ENCODE assay signal across 24 cellular contexts in genomic region chr12:26514364-26514763, GRCh38.
DNase-seq lines count a peak whose midpoint lies in the region; ATAC-seq, FAIRE-seq and TF ChIP-seq lines count a peak whose summit lies in the region.
"Had no signal": no experiment of that assay in that cellular context is flagged by ENCODE, and none has a peak within 500 bp of the region (broad histone marks: within the 10 kb centered on the region; RNA-seq: fewer than 3 reads in every experiment).

No MANE protein-coding gene starts in this region.

- H3K4me1 ChIP-seq in neuronal stem cell (ENCODE audit: control insufficient read depth in 2 of 2, insufficient read depth in 1 of 2, low read depth in 1 of 2, low read length in 2 of 2) (peaks cover 0 to 12% of the 10 kb centered on the region in 2 donors), gastroesophageal sphincter (peaks cover 0 to 8% (median 0%) of the 10 kb centered on the region in 3 donors), SK-N-SH (ENCODE audit: control insufficient read depth in 1 of 2, insufficient read depth in 2 of 2, low read depth in 1 of 2, low read length in 1 of 2) (peaks cover 0 to 5% of the 10 kb centered on the region in 2 experiments; a peak in 1 of 4 replicates)
- H3K4me1 ChIP-seq: esophagus squamous epithelium, upper lobe of left lung had no signal

- no peak overlapping the region for H3K27ac ChIP-seq in neuronal stem cell (replicated peaks; ENCODE audit: low read length)
- no peak overlapping the region for H3K27ac ChIP-seq in gastroesophageal sphincter
- no peak overlapping the region for H3K27ac ChIP-seq in SK-N-SH (ENCODE audit: low read depth in 2 of 2, low read length in 1 of 2)
- H3K27ac ChIP-seq: esophagus squamous epithelium, upper lobe of left lung had no signal

- TF ChIP-seq CTCF in GM13976 (IDR thresholded peaks at IDR 0.05; ENCODE audit: borderline replicate concordance, control extremely low read depth, extremely low read depth, insufficient read depth, missing control alignments) (no peak), fibroblast of pulmonary artery (IDR thresholded peaks at IDR 0.05; ENCODE audit: low read length, missing control alignments) (no peak), gastroesophageal sphincter (IDR thresholded peaks at IDR 0.05) (no peak), SK-N-SH (IDR thresholded peaks at IDR 0.05) (no peak)

- no peak overlapping the region for H2AK5ac ChIP-seq in neuronal stem cell (ENCODE audit: low read depth, low read length)

- no peaks in the 10 kb centered on the region; the same call in 1 of the 2 replicates for H3K79me2 ChIP-seq in SK-N-SH (ENCODE audit: insufficient read depth)

- FAIRE-seq in RCC 7860 (lab: Jason Lieb, UNC): no peak
- FAIRE-seq: H54 had no signal

- no peaks in the 10 kb centered on the region for H4K20me1 ChIP-seq in SK-N-SH (ENCODE audit: insufficient read depth)

- no peaks in the 10 kb centered on the region for H3K9me2 ChIP-seq in SK-N-SH

- H3K14ac ChIP-seq in neuronal stem cell (ENCODE audit: low read length): no peak overlapping the region

- H3K23ac ChIP-seq in neuronal stem cell (ENCODE audit: low read depth, low read length, poor library complexity): no peak overlapping the region

- H4K91ac ChIP-seq in neuronal stem cell (ENCODE audit: low read depth, low read length, poor library complexity): no peak overlapping the region

- TF ChIP-seq EP300 in gastroesophageal sphincter (IDR thresholded peaks at IDR 0.05) (no peak), SK-N-SH (IDR thresholded peaks at IDR 0.05; ENCODE audit: borderline replicate concordance in 1 of 2, low read depth in 1 of 2, low read length in 1 of 2) (no peak)

- H3K36me3 ChIP-seq in neuronal stem cell (replicated peaks in 1 of 2; ENCODE audit: control insufficient read depth in 2 of 2, insufficient read depth in 2 of 2, low read length in 2 of 2): no peaks in the 10 kb centered on the region
- no peaks in the 10 kb centered on the region for H3K36me3 ChIP-seq in gastroesophageal sphincter
- peaks cover 0 to 9% of the 10 kb centered on the region in 2 experiments for H3K36me3 ChIP-seq in SK-N-SH (replicated peaks in 1 of 2; ENCODE audit: control insufficient read depth in 1 of 2, insufficient read depth in 2 of 2, low read length in 1 of 2)
- H3K36me3 ChIP-seq: upper lobe of left lung had no signal

- WGBS in neuronal stem cell (ENCODE audit: extremely low coverage in 2 of 2, insufficient read length in 2 of 2, insufficient replicate concordance in 1 of 2), 2 donors: no CpG with 5 or more reads among the region's 3 CpGs
- WGBS in gastroesophageal sphincter (ENCODE audit: low coverage in 1 of 2), 2 donors: 33 to 66% methylated on average over 3 of the region's 3 CpGs
- 95% methylated on average over 3 of the region's 3 CpGs for WGBS in SK-N-SH (ENCODE audit: low lambda C conversion rate)

- no peak overlapping the region for H3K4me3 ChIP-seq in fibroblast of pulmonary artery (replicated peaks; ENCODE audit: low read depth, low read length)
- no peak overlapping the region for H3K4me3 ChIP-seq in neuronal stem cell (ENCODE audit: low read length in 2 of 2)
- no peak overlapping the region for H3K4me3 ChIP-seq in gastroesophageal sphincter
- H3K4me3 ChIP-seq in SK-N-SH (ENCODE audit: low read depth in 2 of 2, low read length in 1 of 2): no peak overlapping the region
- H3K4me3 ChIP-seq: esophagus squamous epithelium, smooth muscle cell, upper lobe of left lung had no signal

- no peaks in the 10 kb centered on the region for H3K27me3 ChIP-seq in neuronal stem cell (ENCODE audit: control insufficient read depth in 3 of 3, insufficient read depth in 3 of 3, low read depth in 1 of 3, low read length in 3 of 3)
- no peaks in the 10 kb centered on the region for H3K27me3 ChIP-seq in gastroesophageal sphincter
- H3K27me3 ChIP-seq in SK-N-SH (ENCODE audit: insufficient read depth): no peaks in the 10 kb centered on the region
- H3K27me3 ChIP-seq: esophagus squamous epithelium, upper lobe of left lung had no signal

- H3K79me1 ChIP-seq in neuronal stem cell (ENCODE audit: low read depth, low read length): peaks cover 1% of the 10 kb centered on the region

- no peak for TF ChIP-seq POLR2A in gastroesophageal sphincter (IDR thresholded peaks at IDR 0.05)

- H3K4ac ChIP-seq in neuronal stem cell (ENCODE audit: low read length): no peak overlapping the region

- H2BK15ac ChIP-seq in neuronal stem cell (ENCODE audit: low read length): no peak overlapping the region

- H3K9ac ChIP-seq in neuronal stem cell (ENCODE audit: low read depth, low read length, poor library complexity): no peak overlapping the region
- H3K9ac ChIP-seq in SK-N-SH: no peak overlapping the region

- H3K9me3 ChIP-seq in neuronal stem cell (replicated peaks in 1 of 2; ENCODE audit: control insufficient read depth in 2 of 2, insufficient read depth in 1 of 2, low read depth in 1 of 2, low read length in 2 of 2) (no peaks in the 10 kb centered on the region), gastroesophageal sphincter (no peaks in the 10 kb centered on the region), SK-N-SH (peaks cover 6% of the 10 kb centered on the region)
- H3K9me3 ChIP-seq: esophagus squamous epithelium, upper lobe of left lung had no signal

- no peak for TF ChIP-seq RAD21 in SK-N-SH (IDR thresholded peaks at IDR 0.05; ENCODE audit: low read length)

- H2BK5ac ChIP-seq in neuronal stem cell (ENCODE audit: low read length): no peak overlapping the region

- no peak overlapping the region for H2BK120ac ChIP-seq in neuronal stem cell (ENCODE audit: low read depth, low read length)

- no peaks in the 10 kb centered on the region for H3F3A ChIP-seq in SK-N-SH (replicated peaks; ENCODE audit: insufficient read depth)

- H2BK12ac ChIP-seq in neuronal stem cell (ENCODE audit: low read length): no peak overlapping the region

- H2AFZ ChIP-seq in neuronal stem cell (ENCODE audit: low read length): peak overlapping the region; percentile 31
- H2AFZ ChIP-seq in SK-N-SH (ENCODE audit: low read depth): no peak overlapping the region

- H3K18ac ChIP-seq in neuronal stem cell (ENCODE audit: low read length): no peak overlapping the region

- POLR2A ChIA-PET in SK-N-SH (lab: Yijun Ruan, JAX): no interaction called here

- in situ Hi-C loops in GM13976 (cut with MboI; ENCODE audit: low sequenced_read_pairs, unreplicated experiment): no loop called here

- CTCF ChIA-PET in SK-N-SH (lab: Yijun Ruan, JAX): interaction anchor here (1.2 to 1.4 kb wide), 2 partner anchors 9 to 16 kb away, joined by 3 read pairs; no protein-coding TSS in a partner anchor

- peak; percentile 69 for ATAC-seq in HG02852 (IDR thresholded peaks at IDR 0.05; ENCODE audit: unreplicated experiment)
- no peak for ATAC-seq in HG03175 (IDR thresholded peaks at IDR 0.05; ENCODE audit: unreplicated experiment)
- ATAC-seq in gastroesophageal sphincter: no peak
- ATAC-seq: activated CD4-positive, alpha-beta T cell treated with anti-CD3 and anti-CD28 coated beads for 36 hours; T-helper 17 cell had no signal

- DNase-seq in GM13976 (ENCODE audit: low spot score) (peak; percentile 15), fibroblast of pulmonary artery (ENCODE audit: low read depth) (peak; percentile 13), neuronal stem cell (ENCODE audit: low spot score) (no peak), RCC 7860 (ENCODE audit: low spot score) (no peak), SK-N-SH (no peak)
- DNase-seq: activated CD4-positive, alpha-beta T cell treated with anti-CD3 and anti-CD28 coated beads for 36 hours; activated naive CD4-positive, alpha-beta T cell treated with Interleukin-2 at 50 U/mL for 16 hours; activated T-cell treated with anti-CD3 and anti-CD28 coated beads, Interleukin-2, amount 50 U/mL, for 48 hours; amniotic stem cell; CD4-positive, alpha-beta memory T cell; cortex of kidney; esophagus squamous epithelium; glutamatergic neuron; mammary epithelial cell; NCI-H2081 treated with DMSO at 0.1 percent for 48 hours; NCI-H446 treated with DMSO at 0.1 percent for 48 hours; stimulated activated CD4-positive, alpha-beta T cell treated with anti-CD3 and anti-CD28 coated beads, Interleukin-2, amount 100 ng/mL, for 24 hours; T-helper 17 cell; upper lobe of left lung had no signal

- H3K4me2 ChIP-seq in neuronal stem cell (ENCODE audit: insufficient read depth, low read length, poor library complexity, severe bottlenecking): no peak overlapping the region
- H3K4me2 ChIP-seq in SK-N-SH: no peak overlapping the region
- H3K4me2 ChIP-seq: smooth muscle cell had no signal

- no peak overlapping the region for H4K8ac ChIP-seq in neuronal stem cell (ENCODE audit: low read depth, low read length)

TF ChIP-seq in SK-N-SH, 30 proteins besides CTCF, POLR2A, EP300 and RAD21 (continues in another document):
- TF ChIP-seq PBX3 (IDR thresholded peaks at IDR 0.05): no peak
- no peak for TF ChIP-seq RXRA (IDR thresholded peaks at IDR 0.05; ENCODE audit: borderline replicate concordance, low read depth)

Comparison
In these comparisons a context has a peak if more than half of its experiments do, and no peak if none do; other contexts are left out.
1. DNase-seq: peak in GM13976 (single experiment) and fibroblast of pulmonary artery (single experiment); none in neuronal stem cell (single experiment), RCC 7860 (single experiment) and SK-N-SH (single experiment).